Comparison of ENCODE assay signal across 31 cellular contexts in genomic region chr5:133599600-133599999, GRCh38. TPM values are rescaled to one million over a fixed set of nuclear protein-coding genes. Genes with fewer than 3 reads are reported as not detected.
DNase-seq lines count a peak whose midpoint lies in the region; ATAC-seq and TF ChIP-seq lines count a peak whose summit lies in the region.
"Had no signal": no experiment of that assay in that cellular context is flagged by ENCODE, and none has a peak within 500 bp of the region (broad histone marks: within the 10 kb centered on the region; RNA-seq: fewer than 3 reads in every experiment).

No MANE protein-coding gene starts in this region.

- peak; percentile 50 for DNase-seq in coronary artery (ENCODE audit: low spot score)
- peak; percentile 48 for DNase-seq in type B pancreatic cell (ENCODE audit: extremely low spot score, unreplicated experiment)
- DNase-seq in WTC11 (ENCODE audit: low spot score) = no peak
- DNase-seq: 8988T; ACHN; AML-193; BE2C; C1 segment of cervical spinal cord; Caco-2; Calu3; CD4-positive, alpha-beta memory T cell; CD4-positive, alpha-beta T cell; CD4-positive, CD25-positive, alpha-beta regulatory T cell; CD8-positive, alpha-beta memory T cell; CD8-positive, alpha-beta T cell; COR-L47; DMS 273 treated with DMSO at 0.1 percent for 48 hours; DMS153; DMS53; DMS79; DMS79 treated with DMSO at 0.1 percent for 48 hours; DND-41; EL had no signal

- H3K4me1 Mint-ChIP-seq in type B pancreatic cell (ENCODE audit: unreplicated experiment) (no peaks in the 10 kb centered on the region), WTC11 (peaks cover 29% of the 10 kb centered on the region)
- H3K4me1 Mint-ChIP-seq: B cell; CD14-positive monocyte; CD4-positive, alpha-beta memory T cell; CD4-positive, CD25-positive, alpha-beta regulatory T cell; CD8-positive, alpha-beta memory T cell had no signal

- H3K9me3 Mint-ChIP-seq in type B pancreatic cell (no peaks in the 10 kb centered on the region), WTC11 (no peaks in the 10 kb centered on the region)
- H3K9me3 Mint-ChIP-seq: CD4-positive, alpha-beta memory T cell; CD4-positive, alpha-beta T cell; CD4-positive, CD25-positive, alpha-beta regulatory T cell; CD8-positive, alpha-beta memory T cell; CD8-positive, alpha-beta T cell had no signal

- CTCF ChIA-PET in WTC11 (lab: Charles Lee) = interaction anchor here (1.0 kb wide), 1 partner anchor 11 kb away, joined by 3 read pairs; no protein-coding TSS in a partner anchor

- H3K27me3 Mint-ChIP-seq in type B pancreatic cell (peaks cover 23% of the 10 kb centered on the region), WTC11 (ENCODE audit: low read depth) (no peaks in the 10 kb centered on the region; the same call in 1 of the 2 replicates)

- no peak overlapping the region for H3K4me3 ChIP-seq in coronary artery
- H3K4me3 ChIP-seq: A549; BLaER1; BLaER1 treated with 17β-estradiol and CSF1 and Interleukin-3, amounts not matched to agents 10 nM and 100 nM had no signal

- POLR2A ChIA-PET in WTC11 (lab: Charles Lee) = no interaction called here

- H3K27ac ChIP-seq in coronary artery = no peak overlapping the region
- H3K27ac ChIP-seq: 22Rv1; A549; BLaER1; BLaER1 treated with 17β-estradiol and CSF1 and Interleukin-3, amounts not matched to agents 10 nM and 100 nM; C4-2B had no signal

- TF ChIP-seq CTCF in coronary artery (IDR thresholded peaks at IDR 0.05) = no peak
- no peak for TF ChIP-seq CTCF in type B pancreatic cell (conservative IDR thresholded peaks at IDR 0.05)
- TF ChIP-seq CTCF in WTC11 (IDR thresholded peaks at IDR 0.05) = no peak

- ATAC-seq in HG02588 (IDR thresholded peaks at IDR 0.05; ENCODE audit: unreplicated experiment) = no peak
- ATAC-seq in WTC11 = no peak
- ATAC-seq: A549; CD8-positive, alpha-beta T cell had no signal

- H3K27ac Mint-ChIP-seq in type B pancreatic cell (no peak overlapping the region), WTC11 (no peak overlapping the region)
- H3K27ac Mint-ChIP-seq: B cell; CD14-positive monocyte; CD4-positive, alpha-beta memory T cell; CD4-positive, alpha-beta T cell; CD4-positive, CD25-positive, alpha-beta regulatory T cell; CD8-positive, alpha-beta memory T cell; CD8-positive, alpha-beta T cell had no signal

- H3K4me3 Mint-ChIP-seq in type B pancreatic cell (no peak overlapping the region), WTC11 (no peak overlapping the region)
- H3K4me3 Mint-ChIP-seq: B cell; CD14-positive monocyte; CD4-positive, alpha-beta memory T cell; CD4-positive, alpha-beta T cell; CD4-positive, CD25-positive, alpha-beta regulatory T cell; CD8-positive, alpha-beta memory T cell; CD8-positive, alpha-beta T cell had no signal

- peaks cover 7% of the 10 kb centered on the region for H3K36me3 Mint-ChIP-seq in type B pancreatic cell
- H3K36me3 Mint-ChIP-seq in WTC11 = no peaks in the 10 kb centered on the region
- H3K36me3 Mint-ChIP-seq: CD14-positive monocyte; CD4-positive, alpha-beta memory T cell; CD4-positive, CD25-positive, alpha-beta regulatory T cell; CD8-positive, alpha-beta memory T cell; CD8-positive, alpha-beta T cell had no signal

TF ChIP-seq in WTC11, 78 proteins besides CTCF, POLR2A, EP300 and RAD21:
- no peak for TF ChIP-seq E2F1 (CRISPR knock-in tag; IDR thresholded peaks at IDR 0.05)
- TF ChIP-seq, protein P1, sequence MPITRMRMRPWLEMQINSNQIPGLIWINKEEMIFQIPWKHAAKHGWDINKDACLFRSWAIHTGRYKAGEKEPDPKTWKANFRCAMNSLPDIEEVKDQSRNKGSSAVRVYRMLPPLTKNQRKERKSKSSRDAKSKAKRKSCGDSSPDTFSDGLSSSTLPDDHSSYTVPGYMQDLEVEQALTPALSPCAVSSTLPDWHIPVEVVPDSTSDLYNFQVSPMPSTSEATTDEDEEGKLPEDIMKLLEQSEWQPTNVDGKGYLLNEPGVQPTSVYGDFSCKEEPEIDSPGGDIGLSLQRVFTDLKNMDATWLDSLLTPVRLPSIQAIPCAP (CRISPR knock-in tag; IDR thresholded peaks at IDR 0.05) = no peak
- no peak for TF ChIP-seq TCF7 (CRISPR knock-in tag; IDR thresholded peaks at IDR 0.05; ENCODE audit: low read depth)
- TF ChIP-seq, protein P2, sequence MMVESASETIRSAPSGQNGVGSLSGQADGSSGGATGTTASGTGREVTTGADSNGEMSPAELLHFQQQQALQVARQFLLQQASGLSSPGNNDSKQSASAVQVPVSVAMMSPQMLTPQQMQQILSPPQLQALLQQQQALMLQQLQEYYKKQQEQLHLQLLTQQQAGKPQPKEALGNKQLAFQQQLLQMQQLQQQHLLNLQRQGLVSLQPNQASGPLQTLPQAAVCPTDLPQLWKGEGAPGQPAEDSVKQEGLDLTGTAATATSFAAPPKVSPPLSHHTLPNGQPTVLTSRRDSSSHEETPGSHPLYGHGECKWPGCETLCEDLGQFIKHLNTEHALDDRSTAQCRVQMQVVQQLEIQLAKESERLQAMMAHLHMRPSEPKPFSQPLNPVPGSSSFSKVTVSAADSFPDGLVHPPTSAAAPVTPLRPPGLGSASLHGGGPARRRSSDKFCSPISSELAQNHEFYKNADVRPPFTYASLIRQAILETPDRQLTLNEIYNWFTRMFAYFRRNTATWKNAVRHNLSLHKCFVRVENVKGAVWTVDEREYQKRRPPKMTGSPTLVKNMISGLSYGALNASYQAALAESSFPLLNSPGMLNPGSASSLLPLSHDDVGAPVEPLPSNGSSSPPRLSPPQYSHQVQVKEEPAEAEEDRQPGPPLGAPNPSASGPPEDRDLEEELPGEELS (CRISPR knock-in tag; IDR thresholded peaks at IDR 0.05) = no peak
- TF ChIP-seq IRF2 (CRISPR knock-in tag; IDR thresholded peaks at IDR 0.05; ENCODE audit: borderline replicate concordance, low read depth) = no peak
- no peak for TF ChIP-seq ZNF671 (CRISPR knock-in tag; IDR thresholded peaks at IDR 0.05)

RNA-seq across cellular contexts. Expression of gene FSTL4, which starts 12.7 kb away (rescaled TPM):
- total RNA-seq in type B pancreatic cell (ENCODE audit: low replicate concordance) (11.3 and 51.7 TPM in 2 replicates), WTC11 (2021) (5.0 to 6.6 TPM (median 6.1 TPM) in 3 replicates)
- total RNA-seq: Calu3; CD4-positive, alpha-beta memory T cell; CD4-positive, alpha-beta T cell had no signal
